1 cellular context compared by ENCODE assay signal in the genomic region with DNA sequence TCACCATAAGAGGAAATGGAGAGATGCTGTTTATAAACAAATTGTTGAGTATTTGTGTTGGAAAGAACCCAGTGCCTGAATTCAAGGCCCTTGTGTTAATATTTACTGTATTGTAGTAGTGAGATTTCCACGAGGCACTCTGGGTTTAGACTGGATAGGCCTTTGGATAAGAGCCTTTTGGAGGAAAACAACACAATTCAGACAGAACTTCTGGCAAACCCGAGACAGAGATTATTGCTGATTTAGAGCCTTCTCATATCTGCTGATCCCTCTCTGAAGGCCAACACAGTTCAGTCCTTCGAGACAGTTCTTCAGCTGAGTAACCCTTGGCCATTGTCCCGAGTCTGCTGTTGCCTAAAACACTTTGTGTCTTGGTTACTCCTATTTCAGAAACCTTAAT.
TF ChIP-seq lines count a peak whose summit lies in the region.

No MANE protein-coding gene starts in this region.

TF ChIP-seq in IMR-90, 13 proteins besides CTCF, POLR2A, EP300 and RAD21 (continued from another document):
- TF ChIP-seq, protein P1, sequence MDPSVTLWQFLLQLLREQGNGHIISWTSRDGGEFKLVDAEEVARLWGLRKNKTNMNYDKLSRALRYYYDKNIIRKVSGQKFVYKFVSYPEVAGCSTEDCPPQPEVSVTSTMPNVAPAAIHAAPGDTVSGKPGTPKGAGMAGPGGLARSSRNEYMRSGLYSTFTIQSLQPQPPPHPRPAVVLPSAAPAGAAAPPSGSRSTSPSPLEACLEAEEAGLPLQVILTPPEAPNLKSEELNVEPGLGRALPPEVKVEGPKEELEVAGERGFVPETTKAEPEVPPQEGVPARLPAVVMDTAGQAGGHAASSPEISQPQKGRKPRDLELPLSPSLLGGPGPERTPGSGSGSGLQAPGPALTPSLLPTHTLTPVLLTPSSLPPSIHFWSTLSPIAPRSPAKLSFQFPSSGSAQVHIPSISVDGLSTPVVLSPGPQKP (IDR thresholded peaks at IDR 0.05; ENCODE audit: borderline replicate concordance, low read depth, low read length): no peak
- TF ChIP-seq MXI1 (IDR thresholded peaks at IDR 0.05; ENCODE audit: borderline replicate concordance, low read depth, low read length) (no peak), RFX5 (IDR thresholded peaks at IDR 0.05; ENCODE audit: low read depth, low read length) (no peak), CHD1 (IDR thresholded peaks at IDR 0.05; ENCODE audit: low read depth, low read length) (no peak), RCOR1 (IDR thresholded peaks at IDR 0.05; ENCODE audit: insufficient replicate concordance, low read length) (no peak), FOS (IDR thresholded peaks at IDR 0.05; ENCODE audit: low read depth, low read length) (no peak), MAFK (IDR thresholded peaks at IDR 0.05; ENCODE audit: low read depth, low read length) (no peak)
- TF ChIP-seq, protein P2, sequence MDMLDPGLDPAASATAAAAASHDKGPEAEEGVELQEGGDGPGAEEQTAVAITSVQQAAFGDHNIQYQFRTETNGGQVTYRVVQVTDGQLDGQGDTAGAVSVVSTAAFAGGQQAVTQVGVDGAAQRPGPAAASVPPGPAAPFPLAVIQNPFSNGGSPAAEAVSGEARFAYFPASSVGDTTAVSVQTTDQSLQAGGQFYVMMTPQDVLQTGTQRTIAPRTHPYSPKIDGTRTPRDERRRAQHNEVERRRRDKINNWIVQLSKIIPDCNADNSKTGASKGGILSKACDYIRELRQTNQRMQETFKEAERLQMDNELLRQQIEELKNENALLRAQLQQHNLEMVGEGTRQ (IDR thresholded peaks at IDR 0.05; ENCODE audit: low read depth, low read length): no peak
TF ChIP-seq in IMR-90: peak in this region for 0.
